Comparison of ENCODE assay signal across 1 cellular context in the genomic region with DNA sequence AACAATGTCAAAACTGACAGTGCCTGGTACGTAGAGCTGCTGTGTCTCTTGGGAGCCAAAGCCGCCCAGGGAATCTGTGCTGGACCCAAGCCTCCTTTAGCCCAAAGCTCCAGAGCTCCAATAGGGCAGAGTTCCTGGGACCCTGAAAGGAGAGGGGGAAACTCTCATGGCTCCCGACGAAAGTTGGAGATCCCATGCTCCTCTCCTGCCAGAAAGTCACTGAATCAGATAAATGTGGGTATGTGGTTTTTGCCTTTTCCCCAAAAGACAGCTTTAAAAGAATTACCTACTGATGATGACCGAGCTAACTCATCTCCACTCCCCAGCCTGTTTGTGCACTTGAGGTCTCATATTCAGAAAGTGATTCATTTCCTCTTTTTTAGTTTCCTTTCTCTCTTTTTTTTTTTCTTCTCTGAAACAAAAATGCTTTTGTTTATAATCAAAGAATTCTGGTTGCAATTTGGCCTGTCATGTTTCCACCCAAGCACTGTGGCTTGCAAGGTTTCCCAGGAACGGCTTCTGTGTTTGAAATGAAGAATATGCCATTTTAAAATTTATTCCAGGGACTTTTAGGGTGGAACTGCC.
TF ChIP-seq lines count a peak whose summit lies in the region.

No MANE protein-coding gene starts in this region.

TF ChIP-seq in K562, 482 proteins besides CTCF, POLR2A, EP300 and RAD21 (continued from another document):
- no peak for TF ChIP-seq ZNF740 (CRISPR knock-in tag; IDR thresholded peaks at IDR 0.05)
- no peak for TF ChIP-seq ZNF740 (tag; IDR thresholded peaks at IDR 0.05)
- TF ChIP-seq ZNF512 (tag; IDR thresholded peaks at IDR 0.05), result no peak
- TF ChIP-seq NFE2L1 (tag; IDR thresholded peaks at IDR 0.05; ENCODE audit: borderline replicate concordance, low read depth), result no peak
- no peak for TF ChIP-seq ZNF707 (CRISPR knock-in tag; conservative IDR thresholded peaks at IDR 0.05)
- peak; percentile 81 for TF ChIP-seq PRDM10 (IDR thresholded peaks at IDR 0.05; ENCODE audit: partially characterized antibody)
- no peak for TF ChIP-seq ZNF609 (CRISPR knock-in tag; IDR thresholded peaks at IDR 0.05; ENCODE audit: borderline replicate concordance)
- TF ChIP-seq ZNF445 (CRISPR knock-in tag; IDR thresholded peaks at IDR 0.05; ENCODE audit: low read depth), result no peak
- 0 out of 2 replicates have a peak, but pooled peaks have one; percentile 35 for TF ChIP-seq FOSL1 (tag; conservative IDR thresholded peaks at IDR 0.05)
- TF ChIP-seq ZBTB17 (CRISPR knock-in tag; IDR thresholded peaks at IDR 0.05), result peak; percentile 59; the same call in 1 of the 2 replicates
- no peak for TF ChIP-seq TFAM (CRISPR knock-in tag; conservative IDR thresholded peaks at IDR 0.05)
- TF ChIP-seq, protein P1, sequence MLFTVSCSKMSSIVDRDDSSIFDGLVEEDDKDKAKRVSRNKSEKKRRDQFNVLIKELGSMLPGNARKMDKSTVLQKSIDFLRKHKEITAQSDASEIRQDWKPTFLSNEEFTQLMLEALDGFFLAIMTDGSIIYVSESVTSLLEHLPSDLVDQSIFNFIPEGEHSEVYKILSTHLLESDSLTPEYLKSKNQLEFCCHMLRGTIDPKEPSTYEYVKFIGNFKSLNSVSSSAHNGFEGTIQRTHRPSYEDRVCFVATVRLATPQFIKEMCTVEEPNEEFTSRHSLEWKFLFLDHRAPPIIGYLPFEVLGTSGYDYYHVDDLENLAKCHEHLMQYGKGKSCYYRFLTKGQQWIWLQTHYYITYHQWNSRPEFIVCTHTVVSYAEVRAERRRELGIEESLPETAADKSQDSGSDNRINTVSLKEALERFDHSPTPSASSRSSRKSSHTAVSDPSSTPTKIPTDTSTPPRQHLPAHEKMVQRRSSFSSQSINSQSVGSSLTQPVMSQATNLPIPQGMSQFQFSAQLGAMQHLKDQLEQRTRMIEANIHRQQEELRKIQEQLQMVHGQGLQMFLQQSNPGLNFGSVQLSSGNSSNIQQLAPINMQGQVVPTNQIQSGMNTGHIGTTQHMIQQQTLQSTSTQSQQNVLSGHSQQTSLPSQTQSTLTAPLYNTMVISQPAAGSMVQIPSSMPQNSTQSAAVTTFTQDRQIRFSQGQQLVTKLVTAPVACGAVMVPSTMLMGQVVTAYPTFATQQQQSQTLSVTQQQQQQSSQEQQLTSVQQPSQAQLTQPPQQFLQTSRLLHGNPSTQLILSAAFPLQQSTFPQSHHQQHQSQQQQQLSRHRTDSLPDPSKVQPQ (CRISPR knock-in tag; IDR thresholded peaks at IDR 0.05; ENCODE audit: borderline replicate concordance), result no peak
- 0 out of 2 replicates have a peak, but pooled peaks have one; percentile 22 for TF ChIP-seq ATF7 (IDR thresholded peaks at IDR 0.05)
- no peak for TF ChIP-seq CREBBP (IDR thresholded peaks at IDR 0.05; ENCODE audit: low read depth, low read length)
- TF ChIP-seq SMAD3 (CRISPR knock-in tag; conservative IDR thresholded peaks at IDR 0.05), result no peak
- peak; percentile 87 for TF ChIP-seq SPI1 (IDR thresholded peaks at IDR 0.05; ENCODE audit: borderline replicate concordance, low read depth, low read length)
- no peak for TF ChIP-seq VEZF1 (CRISPR knock-in tag; IDR thresholded peaks at IDR 0.05)
